19 cellular contexts compared by ENCODE assay signal in genomic region chr1:6502000-6502891, GRCh38. TPM values are rescaled to one million over a fixed set of nuclear protein-coding genes. Genes with fewer than 3 reads are reported as not detected.
A peak's percentile ranks its signal among the peaks of the same experiment; 100 is the strongest.
DNase-seq lines count a peak whose midpoint lies in the region; ATAC-seq, FAIRE-seq and TF ChIP-seq lines count a peak whose summit lies in the region.
"Had no signal": no experiment of that assay in that cellular context is flagged by ENCODE, and none has a peak within 500 bp of the region (broad histone marks: within the 10 kb centered on the region; RNA-seq: fewer than 3 reads in every experiment).

No MANE protein-coding gene starts in this region.

- H3K79me2 ChIP-seq in K562 (ENCODE audit: control insufficient read depth, insufficient read depth, low read length) = no peaks in the 10 kb centered on the region

- TF ChIP-seq CTCF in K562 (IDR thresholded peaks at IDR 0.05 in 2 of 3, conservative IDR thresholded peaks at IDR 0.05 in 1 of 3; ENCODE audit: insufficient read depth in 2 of 3, low read depth in 1 of 3, low read length in 3 of 3) (no peak), psoas muscle (IDR thresholded peaks at IDR 0.05) (no peak)

- H3K9me3 ChIP-seq in K562 (replicated peaks; ENCODE audit: control insufficient read depth, insufficient read depth, low read depth, low read length) = no peaks in the 10 kb centered on the region
- no peaks in the 10 kb centered on the region for H3K9me3 ChIP-seq in psoas muscle
- H3K9me3 ChIP-seq in naive thymus-derived CD4-positive, alpha-beta T cell (ENCODE audit: control insufficient read depth in 2 of 3, low read length in 3 of 3) = no peaks in the 10 kb centered on the region
- no peaks in the 10 kb centered on the region for H3K9me3 ChIP-seq in T-helper 17 cell (ENCODE audit: control insufficient read depth, low read length, poor library complexity, severe bottlenecking)

- no peak overlapping the region for H3K4me3 ChIP-seq in K562
- no peak overlapping the region for H3K4me3 ChIP-seq in psoas muscle
- no peak overlapping the region for H3K4me3 ChIP-seq in naive thymus-derived CD4-positive, alpha-beta T cell (ENCODE audit: low read length)

- H3K4me1 Mint-ChIP-seq in naive thymus-derived CD4-positive, alpha-beta T cell = peaks cover 0 to 15% (median 8%) of the 10 kb centered on the region in 7 donors
- H3K4me1 Mint-ChIP-seq in effector memory CD8-positive, alpha-beta T cell (ENCODE audit: low read depth in 2 of 2) = peaks cover 3 to 7% of the 10 kb centered on the region in 2 donors
- H3K4me1 Mint-ChIP-seq in T-helper 17 cell = peaks cover 9% of the 10 kb centered on the region

- peaks cover 40% of the 10 kb centered on the region for H4K20me1 ChIP-seq in K562 (replicated peaks; ENCODE audit: control insufficient read depth, insufficient read depth, low read length)

- H3K27ac ChIP-seq in K562 (ENCODE audit: extremely low read depth, low read depth, low read length) (no peak overlapping the region), psoas muscle (no peak overlapping the region)
- no peak overlapping the region for H3K27ac ChIP-seq in naive thymus-derived CD4-positive, alpha-beta T cell (ENCODE audit: low read depth, low read length)
- H3K27ac ChIP-seq: foreskin keratinocyte had no signal

- POLR2A ChIA-PET in K562 (lab: Yijun Ruan, JAX) = interaction anchor here (0.6 to 6.1 kb wide), 6 partner anchors 8 to 86 kb away, joined by 3 to 57 read pairs (median 3); no protein-coding TSS in a partner anchor
- POLR2A ChIA-PET in naive thymus-derived CD4-positive, alpha-beta T cell (lab: Charles Lee) = interaction anchor here (1.3 kb wide), 1 partner anchor 54 kb away, joined by 3 read pairs; no protein-coding TSS in a partner anchor

- no peak for TF ChIP-seq EP300 in K562 (IDR thresholded peaks at IDR 0.05; ENCODE audit: low read length)

- no peak overlapping the region for H2AFZ ChIP-seq in K562 (ENCODE audit: low read depth, low read length)

- no peak overlapping the region for H3K27ac Mint-ChIP-seq in naive thymus-derived CD4-positive, alpha-beta T cell
- H3K27ac Mint-ChIP-seq in effector memory CD8-positive, alpha-beta T cell = no peak overlapping the region
- H3K27ac Mint-ChIP-seq in T-helper 17 cell = no peak overlapping the region

- no peak for TF ChIP-seq POLR2A in K562 (conservative IDR thresholded peaks at IDR 0.05)

- H3K9me1 ChIP-seq in K562 (ENCODE audit: control insufficient read depth, insufficient read depth, low read length) = no peaks in the 10 kb centered on the region

- H3K27me3 ChIP-seq in K562 (ENCODE audit: control insufficient read depth in 2 of 2, insufficient read depth in 2 of 2, low read length in 2 of 2) = peaks cover 74 to 90% of the 10 kb centered on the region in 2 experiments
- peaks cover 0 to 14% (median 2%) of the 10 kb centered on the region in 3 donors for H3K27me3 ChIP-seq in psoas muscle (ENCODE audit: insufficient read depth in 3 of 3, low read length in 2 of 3)
- H3K27me3 ChIP-seq in naive thymus-derived CD4-positive, alpha-beta T cell (ENCODE audit: control insufficient read depth in 2 of 2, insufficient read depth in 2 of 2, low read length in 2 of 2) = no peaks in the 10 kb centered on the region

- 7% methylated on average over 31 of the region's 31 CpGs for WGBS in K562 (ENCODE audit: insufficient coverage, low coverage, missing lambda C conversion rate)
- 30 to 37% (median 32%) methylated on average over 31 of the region's 31 CpGs for WGBS in psoas muscle, 3 donors

- intact Hi-C loops in K562 (cut with micrococcal nuclease) (loop anchor here (2.0 kb wide), 1 partner anchor 15 kb away; no protein-coding TSS in a partner anchor), psoas muscle (cut with DNase I) (no loop called here)
- intact Hi-C loops in naive thymus-derived CD4-positive, alpha-beta T cell (cut with micrococcal nuclease) = no loop called here

- CTCF ChIA-PET in K562 (lab: Yijun Ruan, JAX; ENCODE audit: low intra/inter-chr PET ratio) = no interaction called here
- CTCF ChIA-PET in naive thymus-derived CD4-positive, alpha-beta T cell (lab: Charles Lee) = interaction anchor here (0.8 kb wide), 1 partner anchor 34 kb away, joined by 4 read pairs; no protein-coding TSS in a partner anchor

- in situ Hi-C loops in K562 (cut with MboI) = no loop called here

- FAIRE-seq in K562 (lab: Jason Lieb, UNC) = no peak
- FAIRE-seq: GM12892 had no signal

- H3K27me3 Mint-ChIP-seq in naive thymus-derived CD4-positive, alpha-beta T cell = peaks cover 0 to 22% (median 4%) of the 10 kb centered on the region in 5 donors
- H3K27me3 Mint-ChIP-seq in effector memory CD8-positive, alpha-beta T cell = peaks cover 29 to 63% of the 10 kb centered on the region in 2 donors
- H3K27me3 Mint-ChIP-seq in T-helper 17 cell = peaks cover 11% of the 10 kb centered on the region

- H3K9me3 Mint-ChIP-seq in naive thymus-derived CD4-positive, alpha-beta T cell = no peaks in the 10 kb centered on the region
- H3K9me3 Mint-ChIP-seq in effector memory CD8-positive, alpha-beta T cell = no peaks in the 10 kb centered on the region
- H3K9me3 Mint-ChIP-seq: activated CD4-positive, alpha-beta T cell treated with anti-CD3 and anti-CD28 coated beads, Interleukin-2, amount 10 ng/mL, durations not matched to agents 7 days and 5 days; central memory CD8-positive, alpha-beta T cell had no signal

- no peak overlapping the region for H3K4me3 Mint-ChIP-seq in naive thymus-derived CD4-positive, alpha-beta T cell
- H3K4me3 Mint-ChIP-seq in effector memory CD8-positive, alpha-beta T cell = no peak overlapping the region
- H3K4me3 Mint-ChIP-seq in T-helper 17 cell = no peak overlapping the region
- H3K4me3 Mint-ChIP-seq: activated CD4-positive, alpha-beta T cell treated with anti-CD3 and anti-CD28 coated beads, Interleukin-2, amount 10 ng/mL, durations not matched to agents 7 days and 5 days; central memory CD8-positive, alpha-beta T cell had no signal

- peak overlapping the region in 1 of 2 experiments; percentile 40; a peak in 1 of 4 replicates for H3K9ac ChIP-seq in K562 (ENCODE audit: insufficient read depth in 1 of 2, low read depth in 2 of 2, low read length in 2 of 2)

- TF ChIP-seq RAD21 in K562 (CRISPR knock-in tag; conservative IDR thresholded peaks at IDR 0.05 in 1 of 2, IDR thresholded peaks at IDR 0.05 in 1 of 2) = no peak

- no peaks in the 10 kb centered on the region for H3K36me3 Mint-ChIP-seq in naive thymus-derived CD4-positive, alpha-beta T cell
- peaks cover 2% of the 10 kb centered on the region for H3K36me3 Mint-ChIP-seq in effector memory CD8-positive, alpha-beta T cell (ENCODE audit: insufficient read depth)
- no peaks in the 10 kb centered on the region for H3K36me3 Mint-ChIP-seq in T-helper 17 cell (ENCODE audit: low read depth)

- no peak overlapping the region for H3K4me2 ChIP-seq in K562 (ENCODE audit: insufficient read depth, low read length)

- no TSS peak for BruUV-seq in K562 (replicated peaks; lab: Mats Ljungman, UMichigan)

- ATAC-seq in K562 (peak; percentile 2; the same call in 1 of the 3 replicates), psoas muscle (peak; percentile 76 to 88 (median 87)), T-helper 17 cell (no peak)
- no peak for ATAC-seq in naive thymus-derived CD4-positive, alpha-beta T cell
- no peak for ATAC-seq in effector memory CD8-positive, alpha-beta T cell (replicated peaks)
- ATAC-seq: foreskin keratinocyte had no signal

- H3K36me3 ChIP-seq in K562 (ENCODE audit: control insufficient read depth, insufficient read depth, low read length) (no peaks in the 10 kb centered on the region), psoas muscle (ENCODE audit: insufficient read depth in 1 of 2, low read depth in 1 of 2) (no peaks in the 10 kb centered on the region)
- H3K36me3 ChIP-seq in naive thymus-derived CD4-positive, alpha-beta T cell (ENCODE audit: control insufficient read depth in 2 of 3, insufficient read depth in 3 of 3, low read length in 3 of 3) = no peaks in the 10 kb centered on the region

- peak; percentile 58 for DNase-seq in GM03348 (ENCODE audit: low spot score)
- no peak for DNase-seq in K562 (ENCODE audit: extremely low read depth in 1 of 4, low spot score in 3 of 4)
- DNase-seq in hepatic stellate cell (ENCODE audit: low spot score) = peak; percentile 75
- peak; percentile 79 to 88 for DNase-seq in psoas muscle
- DNase-seq in HuH-7 (ENCODE audit: low spot score) = no peak
- DNase-seq in naive thymus-derived CD4-positive, alpha-beta T cell = no peak
- no peak for DNase-seq in effector memory CD8-positive, alpha-beta T cell
- no peak for DNase-seq in T-helper 17 cell
- DNase-seq: activated CD4-positive, alpha-beta T cell treated with anti-CD3 and anti-CD28 coated beads, Interleukin-2, amount 10 ng/mL, durations not matched to agents 7 days and 5 days; foreskin keratinocyte; GOT3; mesenchymal stem cell; NCI-H1694 treated with DMSO at 0.1 percent for 48 hours; NK-92 treated with Interleukin-12 subunit alpha and Interleukin-12 subunit beta, amount 100 ng/mL, for 24 hours had no signal

- H3K4me1 ChIP-seq in K562 (replicated peaks in 1 of 2; ENCODE audit: control insufficient read depth in 2 of 2, insufficient read depth in 2 of 2, low read length in 2 of 2) (peaks cover 0 to 61% of the 10 kb centered on the region in 2 experiments; a peak in 2 of 5 replicates), psoas muscle (peaks cover 22% of the 10 kb centered on the region)
- peaks cover 4 to 8% of the 10 kb centered on the region in 2 donors for H3K4me1 ChIP-seq in naive thymus-derived CD4-positive, alpha-beta T cell (ENCODE audit: control insufficient read depth in 2 of 2, insufficient read depth in 2 of 2, low read length in 2 of 2)
- H3K4me1 ChIP-seq: foreskin keratinocyte had no signal

RNA-seq across cellular contexts. Expression of gene PLEKHG5, which starts 10.8 kb away (rescaled TPM):
- total RNA-seq in K562 (2011; cell fraction: chromatin; rRNA removed; ENCODE audit: low replicate concordance) = 0.51 and 2.5 TPM in 2 replicates
- 1.4 and 1.5 TPM in 2 replicates for total RNA-seq in K562 (2011; cell fraction: nucleolus; rRNA removed)
- total RNA-seq in K562 (2011; cell fraction: nucleoplasm; rRNA removed) = 0.88 and 0.99 TPM in 2 replicates
- 0.05 and 0.20 TPM in 2 replicates for total RNA-seq in K562 (2014; rRNA removed)
- 0.04 TPM in 1 of 2 replicates, not detected in the other for total RNA-seq in K562 (2014; rRNA removed; fragmentation: Illumina TruSeq; extraction: Trizol)
- total RNA-seq in K562 (2015; rRNA removed; fragmentation: Illumina TruSeq; extraction: Trizol) = not detected in 2 replicates
- 0.29 TPM in 2 replicates for total RNA-seq in K562 (2021)
- polyA plus RNA-seq in K562 (2011; rRNA removed) = 0.11 and 0.16 TPM in 2 replicates
- 0.06 and 0.49 TPM in 2 replicates for polyA plus RNA-seq in K562 (2011; cell fraction: cytosol; rRNA removed)
- polyA plus RNA-seq in K562 (2011; cell fraction: nucleus; rRNA removed) = 0.94 and 1.8 TPM in 2 replicates
- polyA plus RNA-seq in K562 (2012) = 0.04 and 0.07 TPM in 2 replicates
- 0.07 and 0.12 TPM in 2 replicates for polyA plus RNA-seq in K562 (2014; fragmentation: Illumina TruSeq; extraction: Trizol)
- polyA plus RNA-seq in K562 (2014; fragmentation: Nextera tagmentation; extraction: Ambion mirVana) = not detected
- 0.13 and 0.26 TPM in 2 replicates for polyA plus RNA-seq in K562 (2014; rRNA removed)
- 0.12 and 0.14 TPM in 2 replicates for polyA minus RNA-seq in K562 (2011; rRNA and poly(A)+ RNA removed)
- 0.29 TPM in 1 of 2 replicates, not detected in the other for polyA minus RNA-seq in K562 (2011; cell fraction: cytosol; rRNA and poly(A)+ RNA removed)
- polyA minus RNA-seq in K562 (2011; cell fraction: nucleus; rRNA and poly(A)+ RNA removed) = 1.2 TPM in 2 replicates
- total RNA-seq in psoas muscle = 1 to 10 TPM; 2.6 to 3.3 (median 3.2) TPM
- polyA plus RNA-seq in psoas muscle = 1 to 10 TPM; 1.5 to 2.3 (median 2.0) TPM
- 10 to 100 TPM in 3 of 5 experiments, 1 to 10 TPM in 2; 2.2 to 15.6 (median 11.7) TPM for total RNA-seq in naive thymus-derived CD4-positive, alpha-beta T cell
- 1 to 10 TPM in 1 of 2 donors, not detected in 1; 2.0 TPM for polyA plus RNA-seq in naive thymus-derived CD4-positive, alpha-beta T cell
- total RNA-seq in T-helper 17 cell = 10 to 100 TPM; 10.8 to 12.8 TPM

RNA-seq across cellular contexts. Expression of gene TNFRSF25, which starts 36.3 kb away (rescaled TPM):
- total RNA-seq in K562 (2011; cell fraction: chromatin; rRNA removed; ENCODE audit: low replicate concordance) = 2.3 TPM in 1 of 2 replicates, not detected in the other
- total RNA-seq in K562 (2011; cell fraction: nucleolus; rRNA removed) = 0.26 and 2.2 TPM in 2 replicates
- total RNA-seq in K562 (2011; cell fraction: nucleoplasm; rRNA removed) = 1.2 and 1.6 TPM in 2 replicates
- total RNA-seq in K562 (2014; rRNA removed) (not detected in 2 replicates), K562 (2014; rRNA removed; fragmentation: Illumina TruSeq; extraction: Trizol) (not detected in 2 replicates), K562 (2015; rRNA removed; fragmentation: Illumina TruSeq; extraction: Trizol) (not detected in 2 replicates), K562 (2021) (0.49 and 0.89 TPM in 2 replicates), psoas muscle (1 to 10 TPM; 1.5 to 2.6 (median 2.2) TPM), T-helper 17 cell (100 to 1,000 TPM; 393 to 433 TPM)
- polyA plus RNA-seq in K562 (2011; rRNA removed) (0.14 and 0.24 TPM in 2 replicates), K562 (2014; fragmentation: Illumina TruSeq; extraction: Trizol) (not detected in 2 replicates), K562 (2014; fragmentation: Nextera tagmentation; extraction: Ambion mirVana) (not detected), K562 (2014; rRNA removed) (not detected in 2 replicates), psoas muscle (1 to 10 TPM; 1.5 to 2.7 (median 1.6) TPM)
- polyA plus RNA-seq in K562 (2011; cell fraction: cytosol; rRNA removed) = 0.16 and 0.30 TPM in 2 replicates
- polyA plus RNA-seq in K562 (2011; cell fraction: nucleus; rRNA removed) = 0.90 and 2.6 TPM in 2 replicates
- polyA plus RNA-seq in K562 (2012) = 0.10 and 0.14 TPM in 2 replicates
- polyA minus RNA-seq in K562 (2011; rRNA and poly(A)+ RNA removed) = not detected in 2 replicates
- polyA minus RNA-seq in K562 (2011; cell fraction: cytosol; rRNA and poly(A)+ RNA removed) = not detected in 2 replicates
- 0.13 TPM in 1 of 2 replicates, not detected in the other for polyA minus RNA-seq in K562 (2011; cell fraction: nucleus; rRNA and poly(A)+ RNA removed)
- total RNA-seq in naive thymus-derived CD4-positive, alpha-beta T cell = 100 to 1,000 TPM; 151 to 352 (median 179) TPM
- polyA plus RNA-seq in naive thymus-derived CD4-positive, alpha-beta T cell = 10 to 100 TPM; 17.3 to 40.5 TPM

RNA-seq across cellular contexts. Expression of gene NOL9, which starts 52.1 kb away (rescaled TPM):
- total RNA-seq in K562 (2011; cell fraction: chromatin; rRNA removed; ENCODE audit: low replicate concordance) = 408 and 415 TPM in 2 replicates
- total RNA-seq in K562 (2011; cell fraction: nucleolus; rRNA removed) = 189 and 201 TPM in 2 replicates
- 302 and 309 TPM in 2 replicates for total RNA-seq in K562 (2011; cell fraction: nucleoplasm; rRNA removed)
- total RNA-seq in K562 (2014; rRNA removed) (47.3 and 58.4 TPM in 2 replicates), K562 (2014; rRNA removed; fragmentation: Illumina TruSeq; extraction: Trizol) (62.5 and 63.6 TPM in 2 replicates), K562 (2015; rRNA removed; fragmentation: Illumina TruSeq; extraction: Trizol) (52.8 and 56.5 TPM in 2 replicates), K562 (2021) (76.5 and 79.3 TPM in 2 replicates), psoas muscle (10 to 100 TPM; 17.1 to 26.1 (median 22.8) TPM), T-helper 17 cell (10 to 100 TPM; 62.3 to 77.7 TPM)
- polyA plus RNA-seq in K562 (2011; rRNA removed) (52.3 and 52.7 TPM in 2 replicates), K562 (2014; fragmentation: Illumina TruSeq; extraction: Trizol) (25.8 and 30.1 TPM in 2 replicates), K562 (2014; fragmentation: Nextera tagmentation; extraction: Ambion mirVana) (10 to 100 TPM in 1 of 2 experiments, 1 to 10 TPM in 1; 5.6 to 10.1 TPM), K562 (2014; rRNA removed) (35.6 and 40.0 TPM in 2 replicates), psoas muscle (10 to 100 TPM in 1 of 3 donors, 1 to 10 TPM in 2; 5.0 to 10.6 (median 9.5) TPM)
- polyA plus RNA-seq in K562 (2011; cell fraction: cytosol; rRNA removed) = 19.5 and 29.3 TPM in 2 replicates
- 60.2 and 68.3 TPM in 2 replicates for polyA plus RNA-seq in K562 (2011; cell fraction: nucleus; rRNA removed)
- polyA plus RNA-seq in K562 (2012) = 9.6 and 15.3 TPM in 2 replicates
- polyA minus RNA-seq in K562 (2011; rRNA and poly(A)+ RNA removed) = 80.8 and 105 TPM in 2 replicates
- polyA minus RNA-seq in K562 (2011; cell fraction: cytosol; rRNA and poly(A)+ RNA removed) = 22.9 and 38.4 TPM in 2 replicates
- 42.3 and 74.4 TPM in 2 replicates for polyA minus RNA-seq in K562 (2011; cell fraction: nucleus; rRNA and poly(A)+ RNA removed)
- total RNA-seq in naive thymus-derived CD4-positive, alpha-beta T cell = 10 to 100 TPM; 54.2 to 80.6 (median 73.8) TPM
- 10 to 100 TPM; 13.4 to 29.8 TPM for polyA plus RNA-seq in naive thymus-derived CD4-positive, alpha-beta T cell

RNA-seq across cellular contexts. Expression of gene TAS1R1, which starts 52.9 kb away (rescaled TPM):
- 0.28 and 0.44 TPM in 2 replicates for total RNA-seq in K562 (2011; cell fraction: chromatin; rRNA removed; ENCODE audit: low replicate concordance)
- 0.39 TPM in 1 of 2 replicates, not detected in the other for total RNA-seq in K562 (2011; cell fraction: nucleolus; rRNA removed)
- 0.15 TPM in 1 of 2 replicates, not detected in the other for total RNA-seq in K562 (2011; cell fraction: nucleoplasm; rRNA removed)
- total RNA-seq in K562 (2014; rRNA removed) = not detected in 2 replicates
- not detected in 2 replicates for total RNA-seq in K562 (2014; rRNA removed; fragmentation: Illumina TruSeq; extraction: Trizol)
- total RNA-seq in K562 (2015; rRNA removed; fragmentation: Illumina TruSeq; extraction: Trizol) = not detected in 2 replicates
- not detected in 2 replicates for total RNA-seq in K562 (2021)
- polyA plus RNA-seq in K562 (2011; rRNA removed) = 0.04 and 0.06 TPM in 2 replicates
- polyA plus RNA-seq in K562 (2011; cell fraction: cytosol; rRNA removed) = 0.01 and 0.04 TPM in 2 replicates
- polyA plus RNA-seq in K562 (2011; cell fraction: nucleus; rRNA removed) = 0.06 TPM in 1 of 2 replicates, not detected in the other
- polyA plus RNA-seq in K562 (2012) = 0.07 and 0.12 TPM in 2 replicates
- polyA plus RNA-seq in K562 (2014; fragmentation: Illumina TruSeq; extraction: Trizol) = not detected in 2 replicates
- polyA plus RNA-seq in K562 (2014; fragmentation: Nextera tagmentation; extraction: Ambion mirVana) = not detected
- polyA plus RNA-seq in K562 (2014; rRNA removed) = not detected in 2 replicates
- polyA minus RNA-seq in K562 (2011; rRNA and poly(A)+ RNA removed) = 0.11 TPM in 1 of 2 replicates, not detected in the other
- polyA minus RNA-seq in K562 (2011; cell fraction: cytosol; rRNA and poly(A)+ RNA removed) = not detected in 2 replicates
- polyA minus RNA-seq in K562 (2011; cell fraction: nucleus; rRNA and poly(A)+ RNA removed) = not detected in 2 replicates
- not detected for total RNA-seq in psoas muscle
- under 1 TPM in 2 of 3 donors, not detected in 1; 0.04 to 0.16 TPM for polyA plus RNA-seq in psoas muscle
- not detected for total RNA-seq in naive thymus-derived CD4-positive, alpha-beta T cell
- not detected for polyA plus RNA-seq in naive thymus-derived CD4-positive, alpha-beta T cell
- total RNA-seq in T-helper 17 cell = not detected
- total RNA-seq: activated CD4-positive, alpha-beta T cell treated with anti-CD3 and anti-CD28 coated beads, Interleukin-2, amount 10 ng/mL, durations not matched to agents 7 days and 5 days; foreskin keratinocyte; renal cortical epithelial cell; T-helper 1 cell treated with Interleukin-12 subunit alpha and Interleukin-12 subunit beta and Interleukin-4 antibody, amounts not matched to agents 30 ng/mL and 1 ng/mL, for 36 hours; urinary bladder had no signal
- polyA plus RNA-seq: foreskin keratinocyte had no signal

Comparison
In these comparisons a context has a peak if more than half of its experiments do, and no peak if none do; other contexts are left out.
1. DNase-seq: peak in GM03348 (single experiment), hepatic stellate cell (single experiment) and psoas muscle (2 of 2); none in K562 (0 of 4), HuH-7 (single experiment), naive thymus-derived CD4-positive, alpha-beta T cell (0 of 9), effector memory CD8-positive, alpha-beta T cell (0 of 3) and T-helper 17 cell (0 of 3).
2. ATAC-seq: peak in K562 (single experiment) and psoas muscle (4 of 4); none in naive thymus-derived CD4-positive, alpha-beta T cell (single experiment), effector memory CD8-positive, alpha-beta T cell (single experiment) and T-helper 17 cell (single experiment).
3. RNA of gene TNFRSF25, which starts 36.3 kb away (total RNA-seq): 393 to 433 TPM in T-helper 17 cell and 151 to 352 TPM in naive thymus-derived CD4-positive, alpha-beta T cell; 1.5 to 2.6 TPM in psoas muscle and 0.26 to 2.3 TPM in K562; every median in the first group is over 10 times any median in the second.